Comparison of ENCODE assay signal across 8 cellular contexts in genomic region chr14:31926123-31926522, GRCh38.
DNase-seq lines count a peak whose midpoint lies in the region; ATAC-seq, FAIRE-seq and TF ChIP-seq lines count a peak whose summit lies in the region.

No MANE protein-coding gene starts in this region.

- H3K27ac Mint-ChIP-seq in endothelial cell (ENCODE audit: unreplicated experiment), result no peak overlapping the region

- TF ChIP-seq CTCF in GM12872 (IDR thresholded peaks at IDR 0.05; ENCODE audit: insufficient read depth, low read depth, low read length) (peak; percentile 67), endothelial cell (IDR thresholded peaks at IDR 0.05; ENCODE audit: unreplicated experiment) (peak; percentile 68), omental fat pad (IDR thresholded peaks at IDR 0.05) (peak in 1 of 3 donors; percentile 27)

- DNase-seq in AML-193 (lab: John Stamatoyannopoulos, UW), result peak; percentile 31 to 42
- peak; percentile 58 for DNase-seq in HTR-8/SVneo (ENCODE audit: insufficient read length, low spot score)
- DNase-seq in RPMI7951 (ENCODE audit: low read depth), result peak; percentile 46
- no peak for DNase-seq in endothelial cell (ENCODE audit: low spot score)
- no peak for DNase-seq in omental fat pad (ENCODE audit: low spot score)
- DNase-seq in NK-92 treated with Interleukin-12 subunit alpha and Interleukin-12 subunit beta, amount 100 ng/mL, for 24 hours (lab: John Stamatoyannopoulos, UW), result no peak
- DNase-seq in activated gamma-delta T cell (lab: John Stamatoyannopoulos, UW), result no peak

- no peaks in the 10 kb centered on the region for H3K9me3 Mint-ChIP-seq in endothelial cell (ENCODE audit: unreplicated experiment)

- ATAC-seq in omental fat pad (ENCODE audit: low FRiP score), result peak; percentile 24

- FAIRE-seq in HTR-8/SVneo (lab: Jason Lieb, UNC), result peak; percentile 88

- peaks cover 12% of the 10 kb centered on the region for H3K4me1 Mint-ChIP-seq in endothelial cell (ENCODE audit: unreplicated experiment)

- H3K36me3 Mint-ChIP-seq in endothelial cell (ENCODE audit: low read depth, unreplicated experiment), result no peaks in the 10 kb centered on the region

- no peak overlapping the region for H3K4me3 Mint-ChIP-seq in endothelial cell (ENCODE audit: unreplicated experiment)

- no peaks in the 10 kb centered on the region for H3K27me3 Mint-ChIP-seq in endothelial cell (ENCODE audit: unreplicated experiment)

Comparison
In these comparisons a context has a peak if more than half of its experiments do, and no peak if none do; other contexts are left out.
1. DNase-seq: peak in AML-193 (2 of 2), HTR-8/SVneo (single experiment) and RPMI7951 (single experiment); none in endothelial cell (single experiment), omental fat pad (single experiment), NK-92 treated with Interleukin-12 subunit alpha and Interleukin-12 subunit beta, amount 100 ng/mL, for 24 hours (single experiment) and activated gamma-delta T cell (single experiment).